ENCODE assay signal across 22 cellular contexts in the genomic region with DNA sequence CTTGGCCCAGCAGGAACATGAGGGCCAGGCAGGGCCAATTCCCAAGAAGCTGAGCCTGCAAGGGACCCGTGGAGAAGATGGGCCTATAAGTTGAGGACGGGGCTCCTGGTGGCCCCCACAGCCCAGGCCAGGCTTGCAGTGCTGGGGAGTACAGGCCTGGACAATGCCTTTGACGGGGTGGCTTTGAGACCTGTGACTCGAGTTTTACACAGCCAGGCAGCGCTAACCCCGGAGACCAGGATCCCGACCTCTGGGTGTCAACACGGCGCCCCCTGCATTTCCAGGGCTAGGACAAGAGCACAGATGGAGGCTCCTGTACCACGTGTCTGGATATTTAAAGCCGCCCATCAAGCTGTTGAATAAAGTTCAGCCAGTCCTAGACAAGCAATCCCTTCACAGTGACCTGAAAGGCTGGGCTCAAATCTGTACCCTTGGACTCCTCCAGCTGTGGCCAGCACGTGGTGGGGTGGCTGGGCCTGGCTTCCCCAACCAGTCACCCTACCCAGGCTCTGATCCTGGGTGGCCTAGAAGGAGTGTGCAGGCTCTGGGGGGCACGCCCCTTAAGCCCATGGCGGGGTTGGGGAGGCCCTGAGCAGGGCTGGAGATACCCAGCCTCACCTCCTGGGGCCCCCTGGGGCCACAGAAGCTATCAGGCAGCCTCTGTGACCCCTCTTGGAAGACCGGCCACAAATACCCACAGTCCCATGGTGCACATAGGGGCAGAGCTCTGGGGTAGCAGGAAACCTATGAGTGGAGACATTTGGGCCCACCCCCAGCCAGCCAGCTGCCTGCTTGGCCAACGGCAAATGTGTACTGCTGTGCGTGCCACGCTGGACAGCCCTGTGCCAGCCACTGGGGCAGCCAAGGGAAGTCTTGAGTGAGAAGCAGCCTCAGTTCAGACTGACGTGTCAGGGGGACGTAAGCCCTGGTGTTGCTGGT.
DNase-seq lines count a peak whose midpoint lies in the region; ATAC-seq, FAIRE-seq and TF ChIP-seq lines count a peak whose summit lies in the region.
"Had no signal": no experiment of that assay in that cellular context is flagged by ENCODE, and none has a peak within 500 bp of the region (broad histone marks: within the 10 kb centered on the region; RNA-seq: fewer than 3 reads in every experiment).

No MANE protein-coding gene starts in this region.

- H3K4me1 ChIP-seq in H9 (ENCODE audit: insufficient read depth, low read length) (no peaks in the 10 kb centered on the region; the same call in 1 of the 2 replicates), K562 (replicated peaks in 1 of 2; ENCODE audit: control insufficient read depth in 2 of 2, insufficient read depth in 2 of 2, low read length in 2 of 2) (peaks cover 0 to 7% of the 10 kb centered on the region in 2 experiments; a peak in 2 of 5 replicates)
- H3K4me1 ChIP-seq: A549, SJSA1 had no signal

- H4K8ac ChIP-seq in H9 (replicated peaks; ENCODE audit: insufficient read length, low read depth, low read length) = no peak overlapping the region

- H3K79me1 ChIP-seq in H9 (ENCODE audit: insufficient read depth, low read depth, low read length, poor library complexity, severe bottlenecking) = no peaks in the 10 kb centered on the region

- no peaks in the 10 kb centered on the region for H3K4me1 Mint-ChIP-seq in activated naive CD4-positive, alpha-beta T cell treated with anti-CD3 and anti-CD28 coated beads, Interleukin-2, amount 10 ng/mL, durations not matched to agents 7 days and 5 days
- H3K4me1 Mint-ChIP-seq in H9 = peaks cover 0 to 4% of the 10 kb centered on the region in 2 experiments; a peak in 2 of 4 replicates

- H3K18ac ChIP-seq in H9 (ENCODE audit: insufficient read length, low read depth, low read length) = no peak overlapping the region

- no peaks in the 10 kb centered on the region for H3K9me1 ChIP-seq in K562 (ENCODE audit: control insufficient read depth, insufficient read depth, low read length)

- no peak overlapping the region for H3K23ac ChIP-seq in H9 (ENCODE audit: insufficient read length, low read depth, low read length)

- ATAC-seq in activated naive CD4-positive, alpha-beta T cell treated with anti-CD3 and anti-CD28 coated beads, Interleukin-2, amount 50 U/mL, for 72 hours = no peak
- no peak; the same call in 2 of the 3 replicates for ATAC-seq in K562
- ATAC-seq in GM21526 (IDR thresholded peaks at IDR 0.05; ENCODE audit: low FRiP score, unreplicated experiment) = no peak
- no peak for ATAC-seq in GM19023 (IDR thresholded peaks at IDR 0.05; ENCODE audit: unreplicated experiment)
- ATAC-seq: A549 had no signal

- H3K4me2 ChIP-seq in H9 (ENCODE audit: insufficient read depth, insufficient read length, low read length) (no peak overlapping the region), K562 (ENCODE audit: insufficient read depth, low read length) (no peak overlapping the region)
- H3K4me2 ChIP-seq: A549 had no signal

- no peak overlapping the region for H3K27ac Mint-ChIP-seq in activated naive CD4-positive, alpha-beta T cell treated with anti-CD3 and anti-CD28 coated beads, Interleukin-2, amount 10 ng/mL, durations not matched to agents 7 days and 5 days
- H3K27ac Mint-ChIP-seq in activated naive CD4-positive, alpha-beta T cell treated with anti-CD3 and anti-CD28 coated beads, Interleukin-2, amount 50 U/mL, for 72 hours = peak overlapping the region in 1 of 2 donors; percentile 41
- no peak overlapping the region; a peak in 1 of 7 replicates for H3K27ac Mint-ChIP-seq in H9
- H3K27ac Mint-ChIP-seq: B cell; CD4-positive, CD25-positive, alpha-beta regulatory T cell had no signal

- FAIRE-seq in K562 (lab: Jason Lieb, UNC) = no peak
- FAIRE-seq: A549, H54, RCC 7860 had no signal

- no peak for TF ChIP-seq POLR2A in K562 (conservative IDR thresholded peaks at IDR 0.05)

- DNase-seq in activated naive CD4-positive, alpha-beta T cell treated with anti-CD3 and anti-CD28 coated beads, Interleukin-2, amount 10 ng/mL, durations not matched to agents 7 days and 5 days = peak; percentile 19
- no peak for DNase-seq in activated naive CD4-positive, alpha-beta T cell treated with anti-CD3 and anti-CD28 coated beads, Interleukin-2, amount 50 U/mL, for 72 hours (ENCODE audit: low spot score in 2 of 2)
- DNase-seq in H9 (peak; percentile 27), K562 (ENCODE audit: extremely low read depth in 1 of 4, low spot score in 3 of 4) (no peak), posterior vena cava (ENCODE audit: low spot score) (peak; percentile 71), foreskin fibroblast (no peak)
- DNase-seq: CD4-positive, CD25-positive, alpha-beta regulatory T cell; DMS79 treated with DMSO at 0.1 percent for 48 hours; IMR-90; NCI-H1105 treated with DMSO at 0.1 percent for 48 hours; NCI-H2029 treated with DMSO at 0.1 percent for 48 hours; NCI-H226; NCI-H510A treated with DMSO at 0.1 percent for 48 hours; NCI-H774; OCI-M1 had no signal

- TF ChIP-seq CTCF in H9 (conservative IDR thresholded peaks at IDR 0.05) = no peak
- no peak for TF ChIP-seq CTCF in K562 (IDR thresholded peaks at IDR 0.05 in 2 of 3, conservative IDR thresholded peaks at IDR 0.05 in 1 of 3; ENCODE audit: insufficient read depth in 2 of 3, low read depth in 1 of 3, low read length in 3 of 3)
- no peak for TF ChIP-seq CTCF in foreskin fibroblast (IDR thresholded peaks at IDR 0.05; ENCODE audit: low read depth, low read length)

- BruUV-seq in K562 (replicated peaks; lab: Mats Ljungman, UMichigan) = no TSS peak

- POLR2A ChIA-PET in K562 (lab: Yijun Ruan, JAX) = interaction anchor here (0.5 kb wide), 1 partner anchor 506 kb away, joined by 3 read pairs; no protein-coding TSS in a partner anchor

- H3K27ac ChIP-seq in H9 (ENCODE audit: insufficient read length, low read depth, low read length) = no peak overlapping the region
- no peak overlapping the region for H3K27ac ChIP-seq in K562 (ENCODE audit: extremely low read depth, low read depth, low read length)
- H3K27ac ChIP-seq: A549, SJSA1 had no signal

- H3K27me3 ChIP-seq in H9 (ENCODE audit: insufficient read depth, low read length) (no peaks in the 10 kb centered on the region), K562 (ENCODE audit: control insufficient read depth in 2 of 2, insufficient read depth in 2 of 2, low read length in 2 of 2) (peaks cover 7 to 38% of the 10 kb centered on the region in 2 experiments; a peak in 4 of 5 replicates)

- H3K14ac ChIP-seq in H9 (ENCODE audit: insufficient read depth, low read length) = no peak overlapping the region

- H3K4me3 ChIP-seq in K562 = no peak overlapping the region
- no peak overlapping the region for H3K4me3 ChIP-seq in foreskin fibroblast (ENCODE audit: low read depth in 1 of 2, low read length in 2 of 2)
- H3K4me3 ChIP-seq: A549, SJSA1 had no signal

- CTCF ChIA-PET in activated naive CD4-positive, alpha-beta T cell treated with anti-CD3 and anti-CD28 coated beads, Interleukin-2, amount 10 ng/mL, durations not matched to agents 7 days and 5 days (lab: Charles Lee) = interaction anchor here (0.7 to 5.0 kb wide), 4 partner anchors 12 to 488 kb away, joined by 3 to 32 read pairs (median 9); no protein-coding TSS in a partner anchor
- CTCF ChIA-PET in K562 (lab: Yijun Ruan, JAX; ENCODE audit: low intra/inter-chr PET ratio) = no interaction called here

- intact Hi-C loops in K562 (cut with micrococcal nuclease) = loop anchor here (5.0 kb wide), 2 partner anchors 83 to 493 kb away; no protein-coding TSS in a partner anchor
- intact Hi-C loops in posterior vena cava (cut with DNase I) = loop anchor here in 1 of 2 donors (5.0 kb wide), 1 partner anchor 488 kb away; no protein-coding TSS in a partner anchor

- H4K91ac ChIP-seq in H9 (ENCODE audit: insufficient read length, low read depth, low read length) = no peak overlapping the region

- no peak overlapping the region for H3K4me3 Mint-ChIP-seq in activated naive CD4-positive, alpha-beta T cell treated with anti-CD3 and anti-CD28 coated beads, Interleukin-2, amount 10 ng/mL, durations not matched to agents 7 days and 5 days
- H3K4me3 Mint-ChIP-seq in H9 = no peak overlapping the region
- H3K4me3 Mint-ChIP-seq: B cell had no signal

- no peak overlapping the region for H4K5ac ChIP-seq in H9 (ENCODE audit: insufficient read length, low read depth, low read length)

- H3K9ac ChIP-seq in H9 (ENCODE audit: extremely low read depth, insufficient read length, low read length) (no peak overlapping the region), K562 (ENCODE audit: insufficient read depth in 1 of 2, low read depth in 2 of 2, low read length in 2 of 2) (no peak overlapping the region)

- in situ Hi-C loops in K562 (cut with MboI) = loop anchor here (5.0 kb wide), 1 partner anchor 488 kb away; no protein-coding TSS in a partner anchor

- H3K9me3 ChIP-seq in H9 (ENCODE audit: control insufficient read depth, low read depth, low read length) (no peaks in the 10 kb centered on the region), K562 (replicated peaks; ENCODE audit: control insufficient read depth, insufficient read depth, low read depth, low read length) (no peaks in the 10 kb centered on the region)
- H3K9me3 ChIP-seq: SJSA1 had no signal

- H3T11ph ChIP-seq in H9 (ENCODE audit: low read length) = no peak overlapping the region

- no peaks in the 10 kb centered on the region for H3K23me2 ChIP-seq in H9 (ENCODE audit: insufficient read length, low read depth, low read length, poor library complexity, severe bottlenecking)

- no peak overlapping the region for H2BK5ac ChIP-seq in H9 (ENCODE audit: insufficient read length, low read length)

- H4K20me1 ChIP-seq in H9 (ENCODE audit: control insufficient read depth, insufficient read depth, insufficient read length) (no peaks in the 10 kb centered on the region), K562 (replicated peaks; ENCODE audit: control insufficient read depth, insufficient read depth, low read length) (no peaks in the 10 kb centered on the region; the same call in 1 of the 2 replicates)

- WGBS in H9 (ENCODE audit: extremely low coverage, insufficient read length, low lambda C conversion rate) = no CpG with 5 or more reads among the region's 20 CpGs
- WGBS in K562 (ENCODE audit: insufficient coverage, low coverage, missing lambda C conversion rate) = 17% methylated on average over 20 of the region's 20 CpGs

- no peak for TF ChIP-seq RAD21 in K562 (CRISPR knock-in tag; conservative IDR thresholded peaks at IDR 0.05 in 1 of 2, IDR thresholded peaks at IDR 0.05 in 1 of 2)

- no peak overlapping the region for H3K56ac ChIP-seq in H9 (ENCODE audit: insufficient read length, low read depth, low read length)

- H2BK20ac ChIP-seq in H9 (ENCODE audit: low read depth, low read length, poor library complexity, severe bottlenecking) = no peak overlapping the region

- H3K4ac ChIP-seq in H9 (ENCODE audit: low read depth, low read length) = no peak overlapping the region

- no peak for TF ChIP-seq EP300 in K562 (IDR thresholded peaks at IDR 0.05; ENCODE audit: low read length)

- peaks cover 43% of the 10 kb centered on the region for H3K27me3 Mint-ChIP-seq in activated naive CD4-positive, alpha-beta T cell treated with anti-CD3 and anti-CD28 coated beads, Interleukin-2, amount 10 ng/mL, durations not matched to agents 7 days and 5 days
- H3K27me3 Mint-ChIP-seq in H9 (ENCODE audit: low read depth) = peaks cover 15% of the 10 kb centered on the region

- no peaks in the 10 kb centered on the region for H3K36me3 Mint-ChIP-seq in activated naive CD4-positive, alpha-beta T cell treated with anti-CD3 and anti-CD28 coated beads, Interleukin-2, amount 10 ng/mL, durations not matched to agents 7 days and 5 days
- H3K36me3 Mint-ChIP-seq in activated naive CD4-positive, alpha-beta T cell treated with anti-CD3 and anti-CD28 coated beads, Interleukin-2, amount 50 U/mL, for 72 hours = no peaks in the 10 kb centered on the region
- H3K36me3 Mint-ChIP-seq in H9 (ENCODE audit: insufficient read depth in 1 of 3, low read depth in 3 of 3) = peaks cover 3 to 16% (median 5%) of the 10 kb centered on the region in 3 experiments; a peak in 4 of 7 replicates
- H3K36me3 Mint-ChIP-seq: CD4-positive, CD25-positive, alpha-beta regulatory T cell had no signal

- H2BK12ac ChIP-seq in H9 (ENCODE audit: insufficient read length, low read depth, low read length) = no peak overlapping the region

- no peak overlapping the region for H2AK5ac ChIP-seq in H9 (ENCODE audit: insufficient read length, low read length)

- H3K9me3 Mint-ChIP-seq in activated naive CD4-positive, alpha-beta T cell treated with anti-CD3 and anti-CD28 coated beads, Interleukin-2, amount 10 ng/mL, durations not matched to agents 7 days and 5 days = no peaks in the 10 kb centered on the region
- H3K9me3 Mint-ChIP-seq in activated naive CD4-positive, alpha-beta T cell treated with anti-CD3 and anti-CD28 coated beads, Interleukin-2, amount 50 U/mL, for 72 hours = no peaks in the 10 kb centered on the region
- peaks cover 18 to 19% of the 10 kb centered on the region in 2 experiments for H3K9me3 Mint-ChIP-seq in H9
- H3K9me3 Mint-ChIP-seq: CD4-positive, CD25-positive, alpha-beta regulatory T cell had no signal

- H2BK120ac ChIP-seq in H9 (ENCODE audit: low read depth, low read length, poor library complexity, severe bottlenecking) = no peak overlapping the region

- H2BK15ac ChIP-seq in H9 (ENCODE audit: low read depth, low read length) = no peak overlapping the region

- no peaks in the 10 kb centered on the region for H3K79me2 ChIP-seq in H9 (ENCODE audit: insufficient read depth, low read length)
- H3K79me2 ChIP-seq in K562 (ENCODE audit: control insufficient read depth, insufficient read depth, low read length) = no peaks in the 10 kb centered on the region

- H3K36me3 ChIP-seq in K562 (ENCODE audit: control insufficient read depth, insufficient read depth, low read length) = no peaks in the 10 kb centered on the region
- H3K36me3 ChIP-seq: SJSA1 had no signal

- no peak overlapping the region for H2AFZ ChIP-seq in H9 (ENCODE audit: low read length)
- H2AFZ ChIP-seq in K562 (ENCODE audit: low read depth, low read length) = no peak overlapping the region

Comparison
In these comparisons a context has a peak if more than half of its experiments do, and no peak if none do; other contexts are left out.
1. DNase-seq: peak in activated naive CD4-positive, alpha-beta T cell treated with anti-CD3 and anti-CD28 coated beads, Interleukin-2, amount 10 ng/mL, durations not matched to agents 7 days and 5 days (single experiment), H9 (single experiment) and posterior vena cava (single experiment); none in activated naive CD4-positive, alpha-beta T cell treated with anti-CD3 and anti-CD28 coated beads, Interleukin-2, amount 50 U/mL, for 72 hours (0 of 2), K562 (0 of 4) and foreskin fibroblast (0 of 2).